ENCODE assay signal across 8 cellular contexts in the genomic region with DNA sequence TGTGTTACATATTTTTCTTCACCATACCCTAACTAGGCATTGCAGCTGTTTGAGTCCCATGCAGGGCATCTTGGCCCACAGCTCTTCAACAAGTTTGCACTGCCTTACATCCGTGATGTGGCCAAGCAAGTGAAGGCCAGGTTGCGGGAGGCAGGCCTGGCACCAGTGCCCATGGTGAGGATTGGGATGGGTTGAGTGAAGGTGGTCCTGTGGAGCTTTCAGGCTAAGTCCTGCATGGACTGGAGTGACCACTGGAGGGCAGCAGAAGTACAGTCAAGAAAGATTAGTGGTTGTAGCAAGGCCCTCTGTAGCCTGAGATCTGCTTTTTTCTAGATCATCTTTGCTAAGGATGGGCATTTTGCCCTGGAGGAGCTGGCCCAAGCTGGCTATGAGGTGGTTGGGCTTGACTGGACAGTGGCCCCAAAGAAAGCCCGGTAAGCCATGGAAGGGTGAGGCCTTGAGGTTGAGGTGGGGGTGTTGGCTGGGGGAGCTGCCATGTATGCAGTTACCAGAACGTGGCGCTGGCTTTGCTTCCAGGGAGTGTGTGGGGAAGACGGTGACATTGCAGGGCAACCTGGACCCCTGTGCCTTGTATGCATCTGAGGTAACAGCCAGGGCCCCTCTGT. TPM values are rescaled to one million over a fixed set of nuclear protein-coding genes. Genes with fewer than 3 reads are reported as not detected.
DNase-seq lines count a peak whose midpoint lies in the region; ATAC-seq, FAIRE-seq and TF ChIP-seq lines count a peak whose summit lies in the region.

No MANE protein-coding gene starts in this region.

- WGBS in mammary epithelial cell (ENCODE audit: low coverage, missing lambda C conversion rate) = 14% methylated on average over 5 of the region's 6 CpGs

- H3K36me3 ChIP-seq in mammary epithelial cell (ENCODE audit: insufficient read depth, low read length) (peaks cover 4% of the 10 kb centered on the region), kidney (ENCODE audit: control insufficient read depth in 1 of 2, insufficient read depth in 2 of 2, low read length in 2 of 2) (peaks cover 6 to 8% of the 10 kb centered on the region in 2 donors)

- no peak overlapping the region for H3K4me2 ChIP-seq in mammary epithelial cell (ENCODE audit: insufficient read depth, low read depth, low read length)

- in situ Hi-C loops in mammary epithelial cell (cut with MboI; ENCODE audit: low sequenced_read_pairs in 2 of 2) = loop anchor here (5.0 to 10.0 kb wide), 4 partner anchors 180 to 480 kb away; a partner anchor contains a TSS

- no peak overlapping the region for H3K4me3 ChIP-seq in WI38 (ENCODE audit: low read depth, low read length)
- no peak overlapping the region for H3K4me3 ChIP-seq in mammary epithelial cell (replicated peaks in 1 of 3; ENCODE audit: insufficient read depth in 1 of 3, low read depth in 2 of 3, low read length in 3 of 3)
- no peak overlapping the region for H3K4me3 ChIP-seq in kidney (ENCODE audit: low read length in 2 of 2)

- H3K27ac ChIP-seq in mammary epithelial cell (ENCODE audit: insufficient read depth, low read depth, low read length) = no peak overlapping the region
- no peak overlapping the region for H3K27ac ChIP-seq in kidney (ENCODE audit: low read depth in 2 of 2, low read length in 2 of 2)

- ATAC-seq in Right ventricle myocardium inferior (peak; percentile 29), HG03135 (IDR thresholded peaks at IDR 0.05; ENCODE audit: unreplicated experiment) (no peak)

- dilution Hi-C loops in mammary epithelial cell (cut with HindIII; ENCODE audit: low sequenced_read_pairs) = no loop called here

- no peaks in the 10 kb centered on the region for H3K9me3 ChIP-seq in mammary epithelial cell (replicated peaks; ENCODE audit: insufficient read depth, low read length)
- no peaks in the 10 kb centered on the region for H3K9me3 ChIP-seq in kidney (ENCODE audit: control insufficient read depth in 1 of 2, low read length in 2 of 2)

- no peaks in the 10 kb centered on the region for H3K27me3 ChIP-seq in mammary epithelial cell (ENCODE audit: insufficient read depth, low read length)

- no peak for FAIRE-seq in kidney (lab: Jason Lieb, UNC)

- intact Hi-C loops in Right ventricle myocardium inferior (cut with DNase I) (loop anchor here (2.0 kb wide), 1 partner anchor 476 kb away; a partner anchor contains a TSS), cardiac septum (cut with DNase I) (loop anchor here (2.0 to 10.0 kb wide), 5 partner anchors 177 to 540 kb away; a partner anchor contains a TSS), mammary epithelial cell (cut with micrococcal nuclease) (loop anchor here (1.0 to 2.0 kb wide), 5 partner anchors 216 to 556 kb away; no protein-coding TSS in a partner anchor), kidney (cut with DNase I) (loop anchor here (5.0 kb wide), 1 partner anchor 283 kb away; no protein-coding TSS in a partner anchor)

- H4K20me1 ChIP-seq in mammary epithelial cell (ENCODE audit: insufficient read depth, low read length) = no peaks in the 10 kb centered on the region

- DNase-seq in Right ventricle myocardium inferior (ENCODE audit: missing footprints) (no peak), cardiac septum (ENCODE audit: low spot score) (no peak), NCI-H2196 treated with DMSO at 0.1 percent for 48 hours (lab: John Stamatoyannopoulos, UW; ENCODE audit: unreplicated experiment) (peak; percentile 63), mammary epithelial cell (peak; percentile 49), kidney (peak; percentile 84)
- DNase-seq in stimulated activated CD4-positive, alpha-beta T cell treated with anti-CD3 and anti-CD28 coated beads, Interleukin-1b, Interleukin-23, amount 100 ng/mL, for 24 hours (ENCODE audit: low read depth in 4 of 4, low spot score in 1 of 4) = peak; percentile 62 to 67 (median 64)

- no peak overlapping the region for H3K9ac ChIP-seq in mammary epithelial cell (ENCODE audit: insufficient read depth, low read length)
- H3K9ac ChIP-seq in kidney (ENCODE audit: low read length in 2 of 2) = peak overlapping the region in 1 of 2 donors; percentile 34

- peaks cover 39% of the 10 kb centered on the region for H3K79me2 ChIP-seq in mammary epithelial cell (ENCODE audit: insufficient read depth, low read length)

- no peak overlapping the region for H2AFZ ChIP-seq in mammary epithelial cell (ENCODE audit: low read depth, low read length)

- peaks cover 23% of the 10 kb centered on the region for H3K4me1 ChIP-seq in mammary epithelial cell (ENCODE audit: insufficient read depth, low read length)
- H3K4me1 ChIP-seq in kidney (ENCODE audit: control insufficient read depth in 1 of 2, insufficient read depth in 1 of 2, low read depth in 1 of 2, low read length in 2 of 2) = peaks cover 10 to 34% of the 10 kb centered on the region in 2 donors

- TF ChIP-seq CTCF in WI38 (IDR thresholded peaks at IDR 0.05; ENCODE audit: low read depth, low read length) (peak; percentile 78), mammary epithelial cell (conservative IDR thresholded peaks at IDR 0.05 in 1 of 2, IDR thresholded peaks at IDR 0.05 in 1 of 2; ENCODE audit: extremely low read depth in 1 of 2, insufficient read depth in 1 of 2, low read depth in 1 of 2, low read length in 2 of 2) (peak; percentile 84 to 89), kidney (IDR thresholded peaks at IDR 0.05; ENCODE audit: borderline replicate concordance, extremely low read depth, insufficient read depth) (peak; percentile 92)

- BruUV-seq in mammary epithelial cell (replicated peaks; lab: Mats Ljungman, UMichigan) = no TSS peak

- CTCF ChIA-PET in mammary epithelial cell (lab: Charles Lee; ENCODE audit: low non-redundant PET) = interaction anchor here (0.5 to 1.5 kb wide), 7 partner anchors 173 to 543 kb away, joined by 3 to 24 read pairs (median 3); no protein-coding TSS in a partner anchor

RNA-seq across cellular contexts. Expression of a gene that starts 2.5 kb away (rescaled TPM):
- total RNA-seq in Right ventricle myocardium inferior = 71.7 TPM
- 70.3 TPM for total RNA-seq in cardiac septum
- total RNA-seq in mammary epithelial cell = 100 to 1,000 TPM; 100 to 108 TPM
- 217 TPM for polyA plus RNA-seq in mammary epithelial cell
- 159 TPM for polyA minus RNA-seq in mammary epithelial cell
- total RNA-seq in kidney = 71.0 TPM
- polyA plus RNA-seq in kidney (ENCODE audit: insufficient read depth, low read depth, low replicate concordance) = 172 TPM

RNA-seq across cellular contexts. Expression of a gene that starts 3.4 kb away (rescaled TPM):
- total RNA-seq in Right ventricle myocardium inferior (25.7 TPM), cardiac septum (18.4 TPM), mammary epithelial cell (10 to 100 TPM; 18.5 to 29.4 TPM), kidney (42.1 TPM)
- polyA plus RNA-seq in mammary epithelial cell (33.0 TPM), kidney (ENCODE audit: insufficient read depth, low read depth, low replicate concordance) (27.5 TPM)
- 81.4 TPM for polyA minus RNA-seq in mammary epithelial cell

RNA-seq across cellular contexts. Expression of a gene that starts 28.1 kb away (rescaled TPM):
- 41.8 TPM for total RNA-seq in Right ventricle myocardium inferior
- 26.5 TPM for total RNA-seq in cardiac septum
- 10 to 100 TPM; 28.3 to 34.8 TPM for total RNA-seq in mammary epithelial cell
- 36.9 TPM for polyA plus RNA-seq in mammary epithelial cell
- polyA minus RNA-seq in mammary epithelial cell = 49.1 TPM
- 20.6 TPM for total RNA-seq in kidney
- polyA plus RNA-seq in kidney (ENCODE audit: insufficient read depth, low read depth, low replicate concordance) = 25.0 TPM

Comparison
In these comparisons a context has a peak if more than half of its experiments do, and no peak if none do; other contexts are left out.
1. DNase-seq: peak in NCI-H2196 treated with DMSO at 0.1 percent for 48 hours (single experiment), mammary epithelial cell (single experiment), kidney (single experiment) and stimulated activated CD4-positive, alpha-beta T cell treated with anti-CD3 and anti-CD28 coated beads, Interleukin-1b, Interleukin-23, amount 100 ng/mL, for 24 hours (4 of 4); none in Right ventricle myocardium inferior (single experiment) and cardiac septum (single experiment).
2. Peak in every context shown above with its lines, with median percentiles within 50 percentile points of each other: CTCF ChIP-seq.